In the genomic region with DNA sequence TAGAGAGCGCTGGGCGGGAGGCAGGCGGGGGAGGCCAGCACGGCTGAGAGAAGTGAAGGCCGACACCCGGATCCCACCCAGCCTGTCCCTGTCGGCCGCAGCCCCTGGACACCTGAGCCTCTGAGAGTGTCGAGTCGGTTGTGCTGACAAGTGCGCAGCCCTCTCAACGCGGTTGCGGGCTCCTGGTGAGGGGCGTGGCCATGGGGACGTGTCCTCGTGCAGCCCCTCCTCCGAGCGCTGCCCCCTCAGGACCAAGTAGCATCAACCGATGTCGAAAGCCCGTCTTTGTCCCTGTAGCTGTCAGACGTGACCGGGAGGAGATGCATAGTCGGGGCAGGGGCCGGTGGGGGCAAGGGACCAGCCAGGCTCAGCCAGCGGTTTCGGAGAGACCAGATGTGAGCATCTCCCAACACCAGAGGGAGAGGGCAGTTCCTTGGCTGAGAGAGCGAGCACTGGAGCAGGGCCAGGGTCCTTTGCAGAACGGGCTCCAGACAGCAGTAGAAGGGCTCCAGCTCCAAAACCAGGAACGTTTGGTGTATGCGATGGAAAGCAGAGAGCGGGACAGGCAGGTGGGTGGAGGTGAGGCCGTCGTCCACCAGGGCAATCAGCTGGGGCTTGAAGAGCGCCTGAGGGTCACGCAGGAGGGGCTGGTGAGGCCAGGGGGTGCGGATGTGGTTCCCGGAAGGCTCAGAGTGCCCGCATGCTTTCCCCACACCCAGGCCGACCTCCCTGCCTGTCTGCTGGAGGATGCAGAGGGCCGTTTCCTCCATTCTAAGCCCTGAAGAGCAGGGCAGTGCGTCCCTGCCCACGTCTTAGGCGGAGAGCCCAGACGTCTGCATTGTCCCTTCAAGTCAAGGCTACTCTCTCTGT, we compare ENCODE assay signal across 24 cellular contexts. TPM values are rescaled to one million over a fixed set of nuclear protein-coding genes. Genes with fewer than 3 reads are reported as not detected.
DNase-seq lines count a peak whose midpoint lies in the region; ATAC-seq and TF ChIP-seq lines count a peak whose summit lies in the region.
"Had no signal": no experiment of that assay in that cellular context is flagged by ENCODE, and none has a peak within 500 bp of the region (broad histone marks: within the 10 kb centered on the region; RNA-seq: fewer than 3 reads in every experiment).

No MANE protein-coding gene starts in this region.

- H3K36me3 Mint-ChIP-seq in endodermal cell (ENCODE audit: low read depth), result peaks cover 42% of the 10 kb centered on the region

- H3K27ac ChIP-seq in Panc1 (ENCODE audit: low read length) (no peak overlapping the region), sigmoid colon (peak overlapping the region; percentile 1 to 67 (median 60)), endodermal cell (ENCODE audit: low read depth, low read length) (no peak overlapping the region)
- H3K27ac ChIP-seq: body of pancreas, neural progenitor cell, PC-9, SJSA1 had no signal

- H3K9me3 Mint-ChIP-seq in endodermal cell, result peaks cover 2% of the 10 kb centered on the region
- H3K9me3 Mint-ChIP-seq: GM23338; neural progenitor cell; stimulated activated naive CD8-positive, alpha-beta T cell treated with anti-CD3 and anti-CD28 coated beads, Interleukin-15, amount 100 ng/mL, for 72 hours had no signal

- in situ Hi-C loops in Panc1 (cut with HindIII; ENCODE audit: low pct_unique_long_range_greater_than_20kb, low sequenced_read_pairs), result no loop called here

- no peak overlapping the region for H3K27ac Mint-ChIP-seq in endodermal cell
- H3K27ac Mint-ChIP-seq: GM23338, neural progenitor cell, progenitor cell of endocrine pancreas had no signal

- no peaks in the 10 kb centered on the region for H3K27me3 ChIP-seq in Panc1 (ENCODE audit: control insufficient read depth, insufficient read depth, low read length)
- H3K27me3 ChIP-seq in sigmoid colon, result no peaks in the 10 kb centered on the region
- H3K27me3 ChIP-seq in endodermal cell (ENCODE audit: control insufficient read depth, insufficient read depth, low read length, poor library complexity, severe bottlenecking), result no peaks in the 10 kb centered on the region
- H3K27me3 ChIP-seq: body of pancreas, neural progenitor cell, SJSA1 had no signal

- TF ChIP-seq EP300 in sigmoid colon (IDR thresholded peaks at IDR 0.05), result no peak

- H3K27me3 Mint-ChIP-seq in endodermal cell (ENCODE audit: insufficient read depth), result no peaks in the 10 kb centered on the region
- H3K27me3 Mint-ChIP-seq: progenitor cell of endocrine pancreas; stimulated activated naive CD8-positive, alpha-beta T cell treated with anti-CD3 and anti-CD28 coated beads, Interleukin-15, amount 100 ng/mL, for 72 hours had no signal

- DNase-seq in activated effector memory CD4-positive, alpha-beta T cell treated with anti-CD3 and anti-CD28 coated beads, Interleukin-2, amount 50 U/mL, for 16 hours, result peak; percentile 54
- no peak for DNase-seq in activated effector memory CD4-positive, alpha-beta T cell treated with Interleukin-2 at 50 U/mL for 16 hours
- DNase-seq in Panc1 (ENCODE audit: low read depth, low spot score) (no peak), left ventricle myocardium superior (peak; percentile 35), sigmoid colon (peak; percentile 62), NCI-H1436 treated with DMSO at 0.1 percent for 48 hours (lab: John Stamatoyannopoulos, UW) (no peak), HEK293T (ENCODE audit: extremely low spot score) (no peak), endodermal cell (no peak)
- DNase-seq: activated CD8-positive, alpha-beta memory T cell treated with anti-CD3 and anti-CD28 coated beads for 24 hours; activated gamma-delta T cell treated with Interleukin-2 at 50 U/mL for 16 hours; cerebellar nuclear complex; islet precursor cell; NCI-H1092; NCI-H187; NCI-H524 treated with DMSO at 0.1 percent for 48 hours; PC-9; stimulated activated CD8-positive, alpha-beta memory T cell treated with anti-CD3 and anti-CD28 coated beads, Interleukin-4, amount 100 ng/mL, for 48 hours; stimulated activated naive CD8-positive, alpha-beta T cell treated with anti-CD3 and anti-CD28 coated beads, Interleukin-15, amount 100 ng/mL, for 72 hours; T-helper 1 cell had no signal

- no TSS peak for BruUV-seq in Panc1 (replicated peaks; lab: Mats Ljungman, UMichigan)

- POLR2A ChIA-PET in Panc1 (lab: Charles Lee), result no interaction called here
- POLR2A ChIA-PET in HEK293T (lab: Yijun Ruan, JAX), result no interaction called here

- peak; percentile 26; the same call in 1 of the 2 replicates for ATAC-seq in Panc1
- no peak for ATAC-seq in left ventricle myocardium superior
- ATAC-seq: body of pancreas; GM23338; stimulated activated naive CD8-positive, alpha-beta T cell treated with anti-CD3 and anti-CD28 coated beads, Interleukin-15, amount 100 ng/mL, for 72 hours had no signal

- WGBS in sigmoid colon, 2 donors, result 93 to 94% methylated on average over 46 of the region's 46 CpGs
- 92 to 94% methylated on average over 43 to 46 of the region's 46 CpGs for WGBS in endodermal cell (ENCODE audit: insufficient coverage in 1 of 2, insufficient read length in 1 of 2), 2 experiments

- H3K36me3 ChIP-seq in Panc1 (ENCODE audit: control insufficient read depth, insufficient read depth, low read length), result no peaks in the 10 kb centered on the region
- H3K36me3 ChIP-seq in sigmoid colon, result peaks cover 4 to 53% (median 9%) of the 10 kb centered on the region in 4 donors
- H3K36me3 ChIP-seq in endodermal cell (ENCODE audit: control insufficient read depth, insufficient read depth, low read length), result peaks cover 21% of the 10 kb centered on the region
- H3K36me3 ChIP-seq: neural progenitor cell had no signal

- H3K9ac ChIP-seq in endodermal cell (ENCODE audit: extremely low read depth, low read length, poor library complexity, severe bottlenecking), result no peak overlapping the region
- H3K9ac ChIP-seq: neural progenitor cell had no signal

- TF ChIP-seq CTCF in Panc1 (IDR thresholded peaks at IDR 0.05) (no peak), sigmoid colon (IDR thresholded peaks at IDR 0.05) (no peak), endodermal cell (conservative IDR thresholded peaks at IDR 0.05) (no peak)

- intact Hi-C loops in Panc1 (cut with micrococcal nuclease; ENCODE audit: unreplicated experiment) (no loop called here), left ventricle myocardium superior (cut with micrococcal nuclease) (no loop called here), sigmoid colon (cut with DNase I) (no loop called here)

- no peak overlapping the region for H3K4me3 Mint-ChIP-seq in endodermal cell
- H3K4me3 Mint-ChIP-seq: GM23338; neural progenitor cell; stimulated activated naive CD8-positive, alpha-beta T cell treated with anti-CD3 and anti-CD28 coated beads, Interleukin-15, amount 100 ng/mL, for 72 hours had no signal

- H3K4me1 Mint-ChIP-seq in endodermal cell, result no peaks in the 10 kb centered on the region
- H3K4me1 Mint-ChIP-seq: GM23338, neural progenitor cell had no signal

- CTCF ChIA-PET in Panc1 (lab: Charles Lee) (no interaction called here), HEK293T (lab: Yijun Ruan, JAX) (no interaction called here)

- no peaks in the 10 kb centered on the region for H3K4me1 ChIP-seq in Panc1 (ENCODE audit: control insufficient read depth, insufficient read depth, low read length)
- H3K4me1 ChIP-seq in sigmoid colon, result peaks cover 0 to 32% (median 22%) of the 10 kb centered on the region in 4 donors
- H3K4me1 ChIP-seq in endodermal cell (ENCODE audit: control insufficient read depth, insufficient read depth, low read length), result no peaks in the 10 kb centered on the region
- H3K4me1 ChIP-seq: body of pancreas, neural progenitor cell, SJSA1 had no signal

- H3K9me3 ChIP-seq in Panc1 (ENCODE audit: control insufficient read depth, insufficient read depth, low read depth, low read length) (no peaks in the 10 kb centered on the region), sigmoid colon (no peaks in the 10 kb centered on the region), endodermal cell (ENCODE audit: control insufficient read depth, low read length) (no peaks in the 10 kb centered on the region)
- H3K9me3 ChIP-seq: body of pancreas, SJSA1 had no signal

- H3K4me3 ChIP-seq in Panc1 (ENCODE audit: low read depth in 2 of 2, low read length in 2 of 2) (no peak overlapping the region), sigmoid colon (peak overlapping the region in 1 of 4 donors; percentile 4), endodermal cell (ENCODE audit: low read length) (no peak overlapping the region)
- H3K4me3 ChIP-seq: body of pancreas, GM23338, neural progenitor cell, PC-9, SJSA1 had no signal

- no peak for TF ChIP-seq POLR2A in sigmoid colon (IDR thresholded peaks at IDR 0.05)

TF ChIP-seq in HEK293T, 16 proteins besides CTCF, POLR2A, EP300 and RAD21:
- no peak for TF ChIP-seq LEF1 (IDR thresholded peaks at IDR 0.05; ENCODE audit: borderline replicate concordance)
- no peak for TF ChIP-seq FOXA1 (IDR thresholded peaks at IDR 0.05)
- TF ChIP-seq ARNT (IDR thresholded peaks at IDR 0.05), result no peak
- no peak for TF ChIP-seq ZNF384 (IDR thresholded peaks at IDR 0.05)
- no peak for TF ChIP-seq FOXM1 (IDR thresholded peaks at IDR 0.05; ENCODE audit: borderline replicate concordance)
- TF ChIP-seq HDGF (IDR thresholded peaks at IDR 0.05; ENCODE audit: borderline replicate concordance), result no peak
- no peak for TF ChIP-seq PKNOX1 (IDR thresholded peaks at IDR 0.05)
- no peak for TF ChIP-seq NFRKB (IDR thresholded peaks at IDR 0.05)
- no peak for TF ChIP-seq SP1 (IDR thresholded peaks at IDR 0.05)
- TF ChIP-seq BHLHE40 (IDR thresholded peaks at IDR 0.05; ENCODE audit: borderline replicate concordance), result no peak

RNA-seq across cellular contexts. Expression of gene CHMP6, which starts 43.3 kb away (rescaled TPM):
- total RNA-seq in Panc1 (2021; ENCODE audit: unreplicated experiment), result 43.7 TPM
- polyA plus RNA-seq in Panc1 (2012; ENCODE audit: insufficient read length), result 39.1 TPM
- total RNA-seq in left ventricle myocardium superior, result 19.5 TPM
- total RNA-seq in sigmoid colon, result 10 to 100 TPM; 15.7 to 28.2 (median 22.2) TPM
- 10 to 100 TPM; 36.3 to 40.4 (median 37.2) TPM for polyA plus RNA-seq in sigmoid colon
- 10 to 100 TPM; 28.4 to 32.5 TPM for total RNA-seq in endodermal cell
- 23.4 TPM for polyA plus RNA-seq in endodermal cell (2013, experiment 1 of 2)
- 20.2 TPM for polyA plus RNA-seq in endodermal cell (2013, experiment 2 of 2)

Comparison
In these comparisons a context has a peak if more than half of its experiments do, and no peak if none do; other contexts are left out.
1. DNase-seq: peak in activated effector memory CD4-positive, alpha-beta T cell treated with anti-CD3 and anti-CD28 coated beads, Interleukin-2, amount 50 U/mL, for 16 hours (single experiment), left ventricle myocardium superior (single experiment) and sigmoid colon (single experiment); none in activated effector memory CD4-positive, alpha-beta T cell treated with Interleukin-2 at 50 U/mL for 16 hours (single experiment), Panc1 (single experiment), NCI-H1436 treated with DMSO at 0.1 percent for 48 hours (single experiment), HEK293T (single experiment) and endodermal cell (single experiment).
2. H3K27ac ChIP-seq: peak in sigmoid colon (4 of 4); none in Panc1 (single experiment) and endodermal cell (single experiment).